In genomic region chr3:11574981-11575669, GRCh38 we compare ENCODE assay signal across 20 cellular contexts.
"Had no signal": no experiment of that assay in that cellular context is flagged by ENCODE, and none has a peak within 500 bp of the region (broad histone marks: within the 10 kb centered on the region; RNA-seq: fewer than 3 reads in every experiment).

No MANE protein-coding gene starts in this region.

- H3K27me3 ChIP-seq: upper lobe of right lung had no signal

- H3K4me3 Mint-ChIP-seq: activated naive CD8-positive, alpha-beta T cell treated with anti-CD3 and anti-CD28 coated beads, Interleukin-2, amount 50 U/mL, for 24 hours; neural crest cell; stimulated activated effector memory CD8-positive, alpha-beta T cell treated with anti-CD3 and anti-CD28 coated beads, Interleukin-12 subunit alpha, Interleukin-12 subunit beta, amount 100 ng/mL, for 72 hours had no signal

- H3K4me3 ChIP-seq: lung, SK-N-MC, thoracic aorta, upper lobe of right lung had no signal

- H3K9me3 ChIP-seq: thoracic aorta, upper lobe of right lung had no signal

- FAIRE-seq: colon, frontal cortex, kidney had no signal

- H3K27ac ChIP-seq: SK-N-MC, upper lobe of right lung, WERI-Rb-1 had no signal

- ATAC-seq: activated naive CD8-positive, alpha-beta T cell treated with anti-CD3 and anti-CD28 coated beads, Interleukin-2, amount 50 U/mL, for 24 hours; left lobe of liver; sciatic nerve; stimulated activated effector memory CD8-positive, alpha-beta T cell treated with anti-CD3 and anti-CD28 coated beads, Interleukin-12 subunit alpha, Interleukin-12 subunit beta, amount 100 ng/mL, for 72 hours; upper lobe of right lung had no signal

- H3K36me3 ChIP-seq: thoracic aorta, upper lobe of right lung had no signal

- H3K27ac Mint-ChIP-seq: activated naive CD8-positive, alpha-beta T cell treated with anti-CD3 and anti-CD28 coated beads, Interleukin-2, amount 50 U/mL, for 24 hours; activated T-helper 2 cell treated with anti-CD3 and anti-CD28 coated beads, Interferon-gamma antibody, Interleukin-2, Interleukin-4, amounts not matched to agents 10 μg/mL and 5 μg/mL and 100 μg/mL, durations not matched to agents 14 hours and 24 hours and 36 hours had no signal

- H3K27me3 Mint-ChIP-seq: activated naive CD8-positive, alpha-beta T cell treated with anti-CD3 and anti-CD28 coated beads, Interleukin-2, amount 50 U/mL, for 24 hours had no signal

- DNase-seq: activated CD4-positive, alpha-beta T cell treated with anti-CD3 and anti-CD28 coated beads for 1 hour; activated CD4-positive, alpha-beta T cell treated with anti-CD3 and anti-CD28 coated beads, Interleukin-2, amount 50 U/mL, for 4 hours; activated naive CD4-positive, alpha-beta T cell treated with Interleukin-2 at 50 U/mL for 16 hours; activated naive CD8-positive, alpha-beta T cell treated with anti-CD3 and anti-CD28 coated beads, Interleukin-2, amount 50 U/mL, for 24 hours; activated T-cell treated with anti-CD3 and anti-CD28 coated beads, Interleukin-2, amount 50 U/mL, for 1 hour; anterior cingulate cortex; kidney; stimulated activated CD4-positive, alpha-beta T cell treated with anti-CD3 and anti-CD28 coated beads, Interleukin-4, amount 100 ng/mL, for 24 hours; upper lobe of right lung; WERI-Rb-1 had no signal

- H3K9me3 Mint-ChIP-seq: activated naive CD8-positive, alpha-beta T cell treated with anti-CD3 and anti-CD28 coated beads, Interleukin-2, amount 50 U/mL, for 24 hours; activated T-helper 2 cell treated with anti-CD3 and anti-CD28 coated beads, Interferon-gamma antibody, Interleukin-2, Interleukin-4, amounts not matched to agents 10 μg/mL and 5 μg/mL and 100 μg/mL, durations not matched to agents 14 hours and 24 hours and 36 hours; neural crest cell; stimulated activated effector memory CD8-positive, alpha-beta T cell treated with anti-CD3 and anti-CD28 coated beads, Interleukin-12 subunit alpha, Interleukin-12 subunit beta, amount 100 ng/mL, for 72 hours had no signal
